In the genomic region with DNA sequence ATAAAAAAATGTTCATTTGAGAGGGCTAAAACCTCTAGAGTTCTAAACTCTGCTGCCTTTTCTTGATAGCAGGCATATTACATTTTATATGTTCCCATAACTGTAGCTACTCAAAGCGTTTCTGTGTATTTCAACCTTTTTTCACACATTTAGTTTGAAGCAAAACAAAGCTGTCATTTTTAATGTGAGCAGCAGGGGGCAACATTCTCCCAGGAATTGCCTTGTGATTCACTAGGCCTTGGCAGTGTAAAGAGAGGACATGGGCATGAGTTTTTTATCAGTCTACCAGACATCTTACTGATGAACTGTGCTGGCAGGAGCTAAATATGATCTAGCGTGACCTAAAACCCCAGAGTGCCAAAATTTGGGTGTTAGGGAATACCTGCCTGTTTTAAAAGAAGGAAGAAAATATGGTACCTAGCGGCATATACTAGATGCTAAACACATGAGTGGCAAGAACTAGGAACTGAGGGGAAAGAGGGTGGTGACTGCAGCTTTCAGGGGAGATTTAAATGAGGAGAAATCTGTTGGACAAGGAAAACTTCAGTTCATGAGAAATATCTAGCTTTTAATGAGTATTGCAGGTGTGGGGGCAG, we compare ENCODE assay signal across 9 cellular contexts.
A peak's percentile ranks its signal among the peaks of the same experiment; 100 is the strongest.
DNase-seq lines count a peak whose midpoint lies in the region; ATAC-seq and TF ChIP-seq lines count a peak whose summit lies in the region.
"Had no signal": no experiment of that assay in that cellular context is flagged by ENCODE, and none has a peak within 500 bp of the region (broad histone marks: within the 10 kb centered on the region; RNA-seq: fewer than 3 reads in every experiment).

No MANE protein-coding gene starts in this region.

- H3K9me3 ChIP-seq in OCI-LY7 (ENCODE audit: low read length) (no peaks in the 10 kb centered on the region), neuronal stem cell (replicated peaks in 1 of 2; ENCODE audit: control insufficient read depth in 2 of 2, insufficient read depth in 1 of 2, low read depth in 1 of 2, low read length in 2 of 2) (no peaks in the 10 kb centered on the region), tibial artery (no peaks in the 10 kb centered on the region)
- H3K9me3 ChIP-seq: SJSA1 had no signal

- TF ChIP-seq CTCF in OCI-LY7 (conservative IDR thresholded peaks at IDR 0.05; ENCODE audit: low read length) (peak; percentile 95), tibial artery (IDR thresholded peaks at IDR 0.05) (peak; percentile 60 to 80)

- H3K4me2 ChIP-seq in OCI-LY7 (ENCODE audit: low read length) (no peak overlapping the region), neuronal stem cell (ENCODE audit: insufficient read depth, low read length, poor library complexity, severe bottlenecking) (no peak overlapping the region)

- no peaks in the 10 kb centered on the region for H3K27me3 ChIP-seq in neuronal stem cell (ENCODE audit: control insufficient read depth in 3 of 3, insufficient read depth in 3 of 3, low read depth in 1 of 3, low read length in 3 of 3)
- H3K27me3 ChIP-seq in tibial artery, result no peaks in the 10 kb centered on the region
- H3K27me3 ChIP-seq: SJSA1 had no signal

- H2BK12ac ChIP-seq in neuronal stem cell (ENCODE audit: low read length), result no peak overlapping the region

- no peak overlapping the region for H3K23ac ChIP-seq in neuronal stem cell (ENCODE audit: low read depth, low read length, poor library complexity)

- H3K9ac ChIP-seq in neuronal stem cell (ENCODE audit: low read depth, low read length, poor library complexity), result no peak overlapping the region

- H3K79me1 ChIP-seq in neuronal stem cell (ENCODE audit: low read depth, low read length), result no peaks in the 10 kb centered on the region

- no peak overlapping the region for H2BK120ac ChIP-seq in neuronal stem cell (ENCODE audit: low read depth, low read length)

- no peak overlapping the region for H3K14ac ChIP-seq in neuronal stem cell (ENCODE audit: low read length)

- no peak overlapping the region for H4K8ac ChIP-seq in neuronal stem cell (ENCODE audit: low read depth, low read length)

- no TSS peak for BruUV-seq in OCI-LY7 (replicated peaks; lab: Mats Ljungman, UMichigan)

- no peaks in the 10 kb centered on the region for H3K79me2 ChIP-seq in OCI-LY7 (ENCODE audit: insufficient read depth, low read depth, low read length)

- no peak overlapping the region for H3K4ac ChIP-seq in neuronal stem cell (ENCODE audit: low read length)

- no CpG with 5 or more reads among the region's 3 CpGs for WGBS in neuronal stem cell (ENCODE audit: extremely low coverage in 2 of 2, insufficient read length in 2 of 2, insufficient replicate concordance in 1 of 2), 2 donors

- H2AK5ac ChIP-seq in neuronal stem cell (ENCODE audit: low read depth, low read length), result no peak overlapping the region

- no peak overlapping the region for H2BK15ac ChIP-seq in neuronal stem cell (ENCODE audit: low read length)

- H3K36me3 ChIP-seq in OCI-LY7 (ENCODE audit: insufficient read depth, low read length), result no peaks in the 10 kb centered on the region
- no peaks in the 10 kb centered on the region for H3K36me3 ChIP-seq in neuronal stem cell (replicated peaks in 1 of 2; ENCODE audit: control insufficient read depth in 2 of 2, insufficient read depth in 2 of 2, low read length in 2 of 2)
- H3K36me3 ChIP-seq in tibial artery, result peaks cover 0 to 12% (median 0%) of the 10 kb centered on the region in 3 donors
- H3K36me3 ChIP-seq: SJSA1 had no signal

- H3K9me2 ChIP-seq in OCI-LY7 (ENCODE audit: insufficient read depth, low read length), result no peaks in the 10 kb centered on the region

- H4K91ac ChIP-seq in neuronal stem cell (ENCODE audit: low read depth, low read length, poor library complexity), result no peak overlapping the region

- no peak overlapping the region for H2BK5ac ChIP-seq in neuronal stem cell (ENCODE audit: low read length)

- intact Hi-C loops in OCI-LY7 (cut with micrococcal nuclease; ENCODE audit: unreplicated experiment), result loop anchor here (1.0 to 2.0 kb wide), 3 partner anchors 302 to 594 kb away; no protein-coding TSS in a partner anchor
- intact Hi-C loops in tibial artery (cut with DNase I; ENCODE audit: low total_unique reads), result loop anchor here (2.0 to 10.0 kb wide), 3 partner anchors 302 to 346 kb away; no protein-coding TSS in a partner anchor

- CTCF ChIA-PET in OCI-LY7 (lab: Charles Lee; ENCODE audit: unreplicated experiment), result interaction anchor here (1.0 kb wide), 1 partner anchor 16 kb away, joined by 3 read pairs; no protein-coding TSS in a partner anchor

- ATAC-seq in HG02981 (IDR thresholded peaks at IDR 0.05; ENCODE audit: unreplicated experiment), result no peak

- H2AFZ ChIP-seq in OCI-LY7 (ENCODE audit: low read length) (no peak overlapping the region), neuronal stem cell (ENCODE audit: low read length) (no peak overlapping the region)

- H3K18ac ChIP-seq in neuronal stem cell (ENCODE audit: low read length), result no peak overlapping the region

- H3K4me1 ChIP-seq in OCI-LY7 (ENCODE audit: insufficient read depth, low read length, poor library complexity, severe bottlenecking) (no peaks in the 10 kb centered on the region), neuronal stem cell (ENCODE audit: control insufficient read depth in 2 of 2, insufficient read depth in 1 of 2, low read depth in 1 of 2, low read length in 2 of 2) (peaks cover 3 to 4% of the 10 kb centered on the region in 2 donors), tibial artery (no peaks in the 10 kb centered on the region)
- H3K4me1 ChIP-seq: SJSA1 had no signal

- POLR2A ChIA-PET in OCI-LY7 (lab: Charles Lee), result interaction anchor here (0.5 to 1.0 kb wide), 2 partner anchors 10 to 317 kb away, joined by 3 to 5 read pairs; no protein-coding TSS in a partner anchor

- H3K27ac ChIP-seq in OCI-LY7 (ENCODE audit: low read depth, low read length, poor library complexity, severe bottlenecking) (no peak overlapping the region), neuronal stem cell (replicated peaks; ENCODE audit: low read length) (no peak overlapping the region), tibial artery (no peak overlapping the region)
- H3K27ac ChIP-seq: SJSA1 had no signal

- no peaks in the 10 kb centered on the region for H4K20me1 ChIP-seq in OCI-LY7 (ENCODE audit: insufficient read depth, low read length)

- H3K4me3 ChIP-seq in OCI-LY7 (ENCODE audit: low read depth, low read length, poor library complexity, severe bottlenecking) (no peak overlapping the region), neuronal stem cell (ENCODE audit: low read length in 2 of 2) (no peak overlapping the region), tibial artery (no peak overlapping the region)
- H3K4me3 ChIP-seq: SJSA1 had no signal

- peak; percentile 57 for DNase-seq in COLO668 (lab: John Stamatoyannopoulos, UW; ENCODE audit: unreplicated experiment)
- DNase-seq in HS-5 (ENCODE audit: low read depth), result peak; percentile 24
- peak; percentile 60 for DNase-seq in OCI-LY7 (ENCODE audit: low spot score)
- DNase-seq in activated T-cell treated with anti-CD3 and anti-CD28 coated beads, Interleukin-2, amount 50 U/mL, for 48 hours, result peak; percentile 59 to 66
- peak; percentile 83 for DNase-seq in fibroblast of peridontal ligament (ENCODE audit: extremely low read depth)
- peak; percentile 62 for DNase-seq in neuronal stem cell (ENCODE audit: low spot score)
- peak in 1 of 2 donors; percentile 43 for DNase-seq in tibial artery
